Comparison of ENCODE assay signal across 16 cellular contexts in the genomic region with DNA sequence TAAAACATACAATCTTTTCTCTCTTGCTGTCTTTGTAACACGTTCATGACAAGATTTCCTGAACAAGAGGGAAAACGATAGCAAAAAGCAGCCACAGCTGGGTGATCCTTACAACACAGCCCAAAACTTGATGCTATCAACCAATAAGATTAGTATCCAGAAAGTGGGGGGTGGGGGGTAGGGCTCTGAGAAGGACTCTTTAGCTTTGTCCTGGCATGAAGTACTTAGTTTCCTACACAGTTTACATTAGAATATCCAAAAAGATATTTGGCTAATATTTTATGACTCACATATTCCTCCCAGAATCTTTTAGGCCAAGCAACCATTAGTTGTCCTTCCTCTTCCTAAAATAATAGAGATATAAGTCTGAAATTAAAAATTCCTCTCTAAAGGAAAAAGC. TPM values are rescaled to one million over a fixed set of nuclear protein-coding genes. Genes with fewer than 3 reads are reported as not detected.
DNase-seq lines count a peak whose midpoint lies in the region; ATAC-seq, FAIRE-seq and TF ChIP-seq lines count a peak whose summit lies in the region.
"Had no signal": no experiment of that assay in that cellular context is flagged by ENCODE, and none has a peak within 500 bp of the region (broad histone marks: within the 10 kb centered on the region; RNA-seq: fewer than 3 reads in every experiment).

No MANE protein-coding gene starts in this region.

- no peak for TF ChIP-seq POLR2A in gastroesophageal sphincter (IDR thresholded peaks at IDR 0.05)

- no peak overlapping the region for H3K9ac ChIP-seq in BLaER1
- H3K9ac ChIP-seq in rectal smooth muscle tissue (ENCODE audit: low read length), result no peak overlapping the region

- H3K4me1 ChIP-seq in BLaER1 (peaks cover 42% of the 10 kb centered on the region), gastroesophageal sphincter (peaks cover 14 to 48% (median 17%) of the 10 kb centered on the region in 3 donors), rectal smooth muscle tissue (ENCODE audit: control insufficient read depth, insufficient read depth, low read length) (peaks cover 19% of the 10 kb centered on the region)

- H3K4me3 ChIP-seq in BLaER1 (no peak overlapping the region), gastroesophageal sphincter (no peak overlapping the region), rectal smooth muscle tissue (ENCODE audit: low read length) (no peak overlapping the region)
- H3K4me3 ChIP-seq: GM23338 had no signal

- H3K36me3 ChIP-seq in BLaER1 (no peaks in the 10 kb centered on the region), gastroesophageal sphincter (no peaks in the 10 kb centered on the region), rectal smooth muscle tissue (ENCODE audit: control insufficient read depth, insufficient read depth, low read length) (no peaks in the 10 kb centered on the region)

- no peaks in the 10 kb centered on the region for H3K4me1 Mint-ChIP-seq in activated T-cell treated with anti-CD3 and anti-CD28 coated beads, Interleukin-2, amount 50 U/mL, for 24 hours (ENCODE audit: low read depth)
- H3K4me1 Mint-ChIP-seq: CD4-positive, alpha-beta memory T cell; GM23338 had no signal

- no peak for FAIRE-seq in RCC 7860 (lab: Jason Lieb, UNC)
- FAIRE-seq: GM19239 had no signal

- 27% methylated on average over 2 of the region's 2 CpGs; no CpG with 5 or more reads in 1 of the 2 donors for WGBS in gastroesophageal sphincter (ENCODE audit: low coverage in 1 of 2), 2 donors

- H4K20me1 ChIP-seq in BLaER1, result no peaks in the 10 kb centered on the region

- no peak for TF ChIP-seq CTCF in gastroesophageal sphincter (IDR thresholded peaks at IDR 0.05)

- H3K27ac Mint-ChIP-seq in activated T-cell treated with anti-CD3 and anti-CD28 coated beads, Interleukin-2, amount 50 U/mL, for 24 hours, result no peak overlapping the region
- H3K27ac Mint-ChIP-seq: CD4-positive, alpha-beta memory T cell; GM23338 had no signal

- H3K4me3 Mint-ChIP-seq in activated T-cell treated with anti-CD3 and anti-CD28 coated beads, Interleukin-2, amount 50 U/mL, for 24 hours, result no peak overlapping the region
- H3K4me3 Mint-ChIP-seq: CD4-positive, alpha-beta memory T cell; GM23338 had no signal

- TF ChIP-seq EP300 in gastroesophageal sphincter (IDR thresholded peaks at IDR 0.05), result no peak

- no peak for DNase-seq in RCC 7860 (ENCODE audit: low spot score)
- no peak for DNase-seq in activated T-cell treated with anti-CD3 and anti-CD28 coated beads, Interleukin-2, amount 50 U/mL, for 24 hours
- no peak for DNase-seq in DMS114 treated with DMSO at 0.1 percent for 48 hours (lab: John Stamatoyannopoulos, UW; ENCODE audit: unreplicated experiment)
- DNase-seq in hypothalamus (lab: John Stamatoyannopoulos, UW), result no peak
- DNase-seq: ACHN; CD4-positive, alpha-beta memory T cell; NCI-H1417 treated with DMSO at 0.1 percent for 48 hours; NCI-H2029; NCI-H2171 treated with DMSO at 0.1 percent for 48 hours; NCI-H510A had no signal

- no peaks in the 10 kb centered on the region for H3K27me3 Mint-ChIP-seq in activated T-cell treated with anti-CD3 and anti-CD28 coated beads, Interleukin-2, amount 50 U/mL, for 24 hours

- H3K27ac ChIP-seq in BLaER1 (no peak overlapping the region), angular gyrus (ENCODE audit: low read depth, low read length) (peak overlapping the region; percentile 10), gastroesophageal sphincter (peak overlapping the region in 3 of 4 donors; percentile 16 to 63 (median 36)), rectal smooth muscle tissue (ENCODE audit: low read depth, low read length) (peak overlapping the region; percentile 50)

- no peaks in the 10 kb centered on the region for H3K9me3 Mint-ChIP-seq in activated T-cell treated with anti-CD3 and anti-CD28 coated beads, Interleukin-2, amount 50 U/mL, for 24 hours
- H3K9me3 Mint-ChIP-seq: CD4-positive, alpha-beta memory T cell; GM23338 had no signal

- no peaks in the 10 kb centered on the region; the same call in 1 of the 2 replicates for H3K9me3 ChIP-seq in BLaER1
- no peaks in the 10 kb centered on the region for H3K9me3 ChIP-seq in gastroesophageal sphincter

- peak overlapping the region; percentile 42 for H3K4me2 ChIP-seq in BLaER1
- H3K4me2 ChIP-seq: GM23338 had no signal

- no peaks in the 10 kb centered on the region for H3K27me3 ChIP-seq in BLaER1
- H3K27me3 ChIP-seq in gastroesophageal sphincter, result no peaks in the 10 kb centered on the region
- H3K27me3 ChIP-seq in rectal smooth muscle tissue (ENCODE audit: control insufficient read depth, insufficient read depth, low read length), result no peaks in the 10 kb centered on the region

- H3K36me3 Mint-ChIP-seq in activated T-cell treated with anti-CD3 and anti-CD28 coated beads, Interleukin-2, amount 50 U/mL, for 24 hours (ENCODE audit: low read depth), result no peaks in the 10 kb centered on the region
- H3K36me3 Mint-ChIP-seq: CD4-positive, alpha-beta memory T cell had no signal

- no peak for ATAC-seq in gastroesophageal sphincter
- ATAC-seq: GM23338 had no signal

RNA-seq across cellular contexts. Expression of gene LRRC17, which starts 23.0 kb away (rescaled TPM):
- 1 to 10 TPM; 1.5 to 7.6 (median 3.1) TPM for total RNA-seq in gastroesophageal sphincter
